Comparison of ENCODE assay signal across 8 cellular contexts in genomic region chr9:120929392-120929791, GRCh38. TPM values are rescaled to one million over a fixed set of nuclear protein-coding genes. Genes with fewer than 3 reads are reported as not detected.
A peak's percentile ranks its signal among the peaks of the same experiment; 100 is the strongest.
DNase-seq lines count a peak whose midpoint lies in the region; ATAC-seq, FAIRE-seq and TF ChIP-seq lines count a peak whose summit lies in the region.

No MANE protein-coding gene starts in this region.

- peak overlapping the region; percentile 94 for H3K27ac Mint-ChIP-seq in activated CD8-positive, alpha-beta memory T cell treated with anti-CD3 and anti-CD28 coated beads, Interleukin-2, amount 10 ng/mL, durations not matched to agents 7 days and 5 days
- no peak overlapping the region for H3K27ac Mint-ChIP-seq in astrocyte (ENCODE audit: unreplicated experiment)

- H3K4me2 ChIP-seq in astrocyte (ENCODE audit: low read length), result peak overlapping the region; percentile 85

- ATAC-seq in activated CD8-positive, alpha-beta memory T cell treated with anti-CD3 and anti-CD28 coated beads, Interleukin-2, amount 10 ng/mL, durations not matched to agents 7 days and 5 days, result no peak
- ATAC-seq in thoracic aorta (ENCODE audit: insufficient number of reproducible peaks, low FRiP score, low read depth) (no peak), HG03460 (IDR thresholded peaks at IDR 0.05; ENCODE audit: unreplicated experiment) (no peak), GM18505 (IDR thresholded peaks at IDR 0.05; ENCODE audit: unreplicated experiment) (no peak)

- H3K36me3 ChIP-seq in astrocyte (ENCODE audit: insufficient read depth, low read length) (no peaks in the 10 kb centered on the region), liver (ENCODE audit: control insufficient read depth in 4 of 4, insufficient read depth in 3 of 4, low read depth in 1 of 4, low read length in 3 of 4) (no peaks in the 10 kb centered on the region), thoracic aorta (no peaks in the 10 kb centered on the region)

- TF ChIP-seq RAD21 in liver (IDR thresholded peaks at IDR 0.05), result no peak

- CTCF ChIA-PET in activated CD8-positive, alpha-beta memory T cell treated with anti-CD3 and anti-CD28 coated beads, Interleukin-2, amount 10 ng/mL, durations not matched to agents 7 days and 5 days (lab: Charles Lee), result interaction anchor here (0.7 to 2.2 kb wide), 6 partner anchors 10 to 60 kb away, joined by 3 to 11 read pairs (median 5); partner anchors contain the start of gene PHF19

- TF ChIP-seq POLR2A in GM18505 (IDR thresholded peaks at IDR 0.05; ENCODE audit: borderline replicate concordance, extremely low read depth, insufficient read depth, insufficient read length), result no peak

- H3K9me3 Mint-ChIP-seq in activated CD8-positive, alpha-beta memory T cell treated with anti-CD3 and anti-CD28 coated beads, Interleukin-2, amount 10 ng/mL, durations not matched to agents 7 days and 5 days (ENCODE audit: low read depth), result no peaks in the 10 kb centered on the region
- no peaks in the 10 kb centered on the region for H3K9me3 Mint-ChIP-seq in astrocyte (ENCODE audit: unreplicated experiment)

- no peak for FAIRE-seq in astrocyte (lab: Jason Lieb, UNC)

- peaks cover 77% of the 10 kb centered on the region for H3K4me1 Mint-ChIP-seq in activated CD8-positive, alpha-beta memory T cell treated with anti-CD3 and anti-CD28 coated beads, Interleukin-2, amount 10 ng/mL, durations not matched to agents 7 days and 5 days
- peaks cover 26% of the 10 kb centered on the region for H3K4me1 Mint-ChIP-seq in astrocyte (ENCODE audit: low read depth, unreplicated experiment)

- WGBS in liver, result 55% methylated on average over 10 of the region's 10 CpGs

- H3K27me3 ChIP-seq in astrocyte (ENCODE audit: insufficient read depth, low read length) (no peaks in the 10 kb centered on the region), liver (ENCODE audit: control insufficient read depth in 4 of 4, insufficient read depth in 4 of 4, low read length in 3 of 4) (no peaks in the 10 kb centered on the region), thoracic aorta (replicated peaks; ENCODE audit: insufficient read depth) (no peaks in the 10 kb centered on the region)

- peaks cover 17% of the 10 kb centered on the region for H3K36me3 Mint-ChIP-seq in activated CD8-positive, alpha-beta memory T cell treated with anti-CD3 and anti-CD28 coated beads, Interleukin-2, amount 10 ng/mL, durations not matched to agents 7 days and 5 days
- no peaks in the 10 kb centered on the region for H3K36me3 Mint-ChIP-seq in astrocyte (ENCODE audit: low read depth, unreplicated experiment)

- H3K9me3 ChIP-seq in astrocyte (ENCODE audit: insufficient read depth, low read depth, low read length) (no peaks in the 10 kb centered on the region), liver (ENCODE audit: control insufficient read depth in 4 of 4, low read length in 3 of 4) (no peaks in the 10 kb centered on the region), thoracic aorta (no peaks in the 10 kb centered on the region)

- no peak overlapping the region for H3K27ac ChIP-seq in astrocyte (ENCODE audit: low read depth, low read length)
- peak overlapping the region; percentile 71 to 79 for H3K27ac ChIP-seq in liver (ENCODE audit: low read depth in 1 of 2, low read length in 2 of 2)
- peak overlapping the region; percentile 96 for H3K27ac ChIP-seq in thoracic aorta

- H3K27me3 Mint-ChIP-seq in activated CD8-positive, alpha-beta memory T cell treated with anti-CD3 and anti-CD28 coated beads, Interleukin-2, amount 10 ng/mL, durations not matched to agents 7 days and 5 days, result no peaks in the 10 kb centered on the region
- no peaks in the 10 kb centered on the region for H3K27me3 Mint-ChIP-seq in astrocyte (ENCODE audit: low read depth, unreplicated experiment)

- no peak for DNase-seq in activated CD8-positive, alpha-beta memory T cell treated with anti-CD3 and anti-CD28 coated beads, Interleukin-2, amount 10 ng/mL, durations not matched to agents 7 days and 5 days
- DNase-seq in activated CD8-positive, alpha-beta memory T cell treated with anti-CD3 and anti-CD28 coated beads for 24 hours, result no peak
- DNase-seq in astrocyte (ENCODE audit: low read depth), result no peak
- DNase-seq in thoracic aorta (ENCODE audit: low spot score), result no peak
- DNase-seq in foreskin melanocyte, result no peak

- no peaks in the 10 kb centered on the region for H4K20me1 ChIP-seq in astrocyte (ENCODE audit: insufficient read depth, low read length)

- peak overlapping the region; percentile 83 for H2AFZ ChIP-seq in astrocyte (ENCODE audit: low read depth, low read length)

- peak overlapping the region; percentile 44 for H3K4me3 ChIP-seq in astrocyte (ENCODE audit: insufficient read depth, low read depth, low read length)
- peak overlapping the region; percentile 72 to 77 (median 73) for H3K4me3 ChIP-seq in liver (ENCODE audit: low read depth in 1 of 3, low read length in 3 of 3)
- peak overlapping the region; percentile 80 for H3K4me3 ChIP-seq in thoracic aorta

- H3K4me3 Mint-ChIP-seq in activated CD8-positive, alpha-beta memory T cell treated with anti-CD3 and anti-CD28 coated beads, Interleukin-2, amount 10 ng/mL, durations not matched to agents 7 days and 5 days, result peak overlapping the region; percentile 70
- peak overlapping the region; percentile 57 for H3K4me3 Mint-ChIP-seq in astrocyte (ENCODE audit: unreplicated experiment)

- H3K4me1 ChIP-seq in astrocyte (ENCODE audit: insufficient read depth, low read length), result peaks cover 45% of the 10 kb centered on the region
- H3K4me1 ChIP-seq in liver (ENCODE audit: control insufficient read depth in 4 of 4, insufficient read depth in 4 of 4, low read length in 3 of 4), result peaks cover 0 to 10% (median 4%) of the 10 kb centered on the region in 4 donors
- H3K4me1 ChIP-seq in thoracic aorta (ENCODE audit: control insufficient read depth in 1 of 2, low read depth in 2 of 2), result peaks cover 56 to 94% of the 10 kb centered on the region in 2 donors

- no peaks in the 10 kb centered on the region for H3K79me2 ChIP-seq in astrocyte (ENCODE audit: insufficient read depth, low read length)

- TF ChIP-seq CTCF in astrocyte (IDR thresholded peaks at IDR 0.05; ENCODE audit: insufficient read depth, low read depth, low read length) (no peak), liver (IDR thresholded peaks at IDR 0.05; ENCODE audit: low read depth, low read length, missing input control) (no peak), thoracic aorta (IDR thresholded peaks at IDR 0.05) (no peak)

- H3K9ac ChIP-seq in astrocyte (ENCODE audit: low read length) (peak overlapping the region; percentile 60), liver (ENCODE audit: low read depth in 1 of 2, low read length in 2 of 2) (peak overlapping the region; percentile 26 to 41)

TF ChIP-seq in liver, 16 proteins besides CTCF, POLR2A, EP300 and RAD21 (continues in another document):
- TF ChIP-seq YY1 (IDR thresholded peaks at IDR 0.05), result no peak
- TF ChIP-seq NR2F2 (IDR thresholded peaks at IDR 0.05), result no peak
- no peak for TF ChIP-seq ZBTB33 (IDR thresholded peaks at IDR 0.05)
- TF ChIP-seq TAF1 (conservative IDR thresholded peaks at IDR 0.05), result no peak
- TF ChIP-seq FOXA1 (IDR thresholded peaks at IDR 0.05), result no peak
- no peak for TF ChIP-seq REST (IDR thresholded peaks at IDR 0.05)
- no peak for TF ChIP-seq JUND (IDR thresholded peaks at IDR 0.05)

RNA-seq across cellular contexts. Expression of gene TRAF1, which starts 2.8 kb away (rescaled TPM):
- total RNA-seq in activated CD8-positive, alpha-beta memory T cell treated with anti-CD3 and anti-CD28 coated beads, Interleukin-2, amount 10 ng/mL, durations not matched to agents 7 days and 5 days, result 100 to 1,000 TPM in 1 of 2 experiments, 10 to 100 TPM in 1; 59.6 to 114 TPM
- total RNA-seq in astrocyte, result 4.2 and 4.7 TPM in 2 replicates
- total RNA-seq in liver, result 1 to 10 TPM in 1 of 2 donors, under 1 TPM in 1; 0.42 to 2.6 TPM
- 1 to 10 TPM in 1 of 2 donors, under 1 TPM in 1; 0.38 to 1.0 TPM for polyA plus RNA-seq in liver
- 10 to 100 TPM; 36.4 to 52.5 TPM for total RNA-seq in thoracic aorta

RNA-seq across cellular contexts. Expression of gene PHF19, which starts 52.4 kb away (rescaled TPM):
- total RNA-seq in activated CD8-positive, alpha-beta memory T cell treated with anti-CD3 and anti-CD28 coated beads, Interleukin-2, amount 10 ng/mL, durations not matched to agents 7 days and 5 days, result 100 to 1,000 TPM; 246 to 254 TPM
- total RNA-seq in astrocyte (18.0 and 19.5 TPM in 2 replicates), liver (10 to 100 TPM in 1 of 2 donors, 1 to 10 TPM in 1; 2.8 to 16.0 TPM), thoracic aorta (10 to 100 TPM; 47.9 to 81.7 TPM)
- polyA plus RNA-seq in liver, result 1 to 10 TPM; 1.9 to 4.3 TPM
